ENCODE assay signal across 8 cellular contexts in the genomic region with DNA sequence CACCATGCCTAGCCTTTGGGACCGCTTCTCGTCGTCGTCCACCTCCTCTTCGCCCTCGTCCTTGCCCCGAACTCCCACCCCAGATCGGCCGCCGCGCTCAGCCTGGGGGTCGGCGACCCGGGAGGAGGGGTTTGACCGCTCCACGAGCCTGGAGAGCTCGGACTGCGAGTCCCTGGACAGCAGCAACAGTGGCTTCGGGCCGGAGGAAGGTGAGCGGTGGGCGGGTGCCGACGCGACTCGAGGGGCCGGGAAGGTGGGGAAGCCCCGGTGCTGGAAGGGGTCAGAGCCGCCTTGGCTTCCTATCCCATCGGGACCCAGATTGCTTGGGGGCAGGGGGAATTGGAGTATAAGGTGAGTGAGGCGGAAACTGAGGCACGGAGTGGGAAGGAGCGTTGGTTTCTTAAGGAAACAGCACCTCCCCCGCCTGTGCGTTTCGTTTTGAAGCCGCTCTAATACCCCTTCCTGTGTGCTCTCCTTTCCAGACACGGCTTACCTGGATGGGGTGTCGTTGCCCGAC. TPM values are rescaled to one million over a fixed set of nuclear protein-coding genes. Genes with fewer than 3 reads are reported as not detected.
DNase-seq lines count a peak whose midpoint lies in the region; ATAC-seq and TF ChIP-seq lines count a peak whose summit lies in the region.

No MANE protein-coding gene starts in this region.

- peaks cover 40% of the 10 kb centered on the region for H3K36me3 Mint-ChIP-seq in activated CD4-positive, alpha-beta memory T cell treated with anti-CD3 and anti-CD28 coated beads, Interleukin-2, amount 10 ng/mL, durations not matched to agents 7 days and 5 days (ENCODE audit: low read depth)

- peak overlapping the region; percentile 100 for H3K4me3 Mint-ChIP-seq in activated CD4-positive, alpha-beta memory T cell treated with anti-CD3 and anti-CD28 coated beads, Interleukin-2, amount 10 ng/mL, durations not matched to agents 7 days and 5 days

- peaks cover 57% of the 10 kb centered on the region for H3K4me1 Mint-ChIP-seq in activated CD4-positive, alpha-beta memory T cell treated with anti-CD3 and anti-CD28 coated beads, Interleukin-2, amount 10 ng/mL, durations not matched to agents 7 days and 5 days

- no peaks in the 10 kb centered on the region for H3K9me3 Mint-ChIP-seq in activated CD4-positive, alpha-beta memory T cell treated with anti-CD3 and anti-CD28 coated beads, Interleukin-2, amount 10 ng/mL, durations not matched to agents 7 days and 5 days

- H3K79me2 ChIP-seq in ACC112 (ENCODE audit: control insufficient read depth, insufficient read depth, low read length, unreplicated experiment), result peaks cover 25% of the 10 kb centered on the region

- H3K27ac ChIP-seq in ACC112 (ENCODE audit: low read depth, low read length) (peak overlapping the region; percentile 90), right atrium auricular region (peak overlapping the region; percentile 99)

- peaks cover 22% of the 10 kb centered on the region for H3K4me1 ChIP-seq in ACC112 (ENCODE audit: control insufficient read depth, insufficient read depth, low read length, unreplicated experiment)
- H3K4me1 ChIP-seq in right atrium auricular region, result peaks cover 0 to 42% of the 10 kb centered on the region in 2 donors
- H3K4me1 ChIP-seq in skeletal muscle satellite cell (ENCODE audit: control insufficient read depth, insufficient read depth, low read length), result peaks cover 20% of the 10 kb centered on the region

- H3K9me3 ChIP-seq in right atrium auricular region, result no peaks in the 10 kb centered on the region
- H3K9me3 ChIP-seq in skeletal muscle satellite cell (replicated peaks; ENCODE audit: low read length), result no peaks in the 10 kb centered on the region

- no peak for DNase-seq in activated CD4-positive, alpha-beta memory T cell treated with anti-CD3 and anti-CD28 coated beads, Interleukin-2, amount 10 ng/mL, durations not matched to agents 7 days and 5 days
- DNase-seq in right atrium auricular region (ENCODE audit: low spot score) (no peak), kidney glomerular epithelial cell (lab: John Stamatoyannopoulos, UW) (no peak), DMS53 treated with DMSO at 0.1 percent for 48 hours (lab: John Stamatoyannopoulos, UW; ENCODE audit: unreplicated experiment) (no peak)

- peaks cover 23% of the 10 kb centered on the region for H3K36me3 ChIP-seq in ACC112 (ENCODE audit: insufficient read depth, low read length)
- peaks cover 26% of the 10 kb centered on the region for H3K36me3 ChIP-seq in right atrium auricular region
- peaks cover 23% of the 10 kb centered on the region for H3K36me3 ChIP-seq in skeletal muscle satellite cell (ENCODE audit: insufficient read depth, low read length)

- H3K4me3 ChIP-seq in ACC112 (ENCODE audit: low read depth, low read length) (peak overlapping the region; percentile 92), right atrium auricular region (peak overlapping the region; percentile 89 to 99), skeletal muscle satellite cell (ENCODE audit: low read length) (peak overlapping the region; percentile 83)

- H3K9ac ChIP-seq in skeletal muscle satellite cell (ENCODE audit: low read depth, low read length), result peak overlapping the region; percentile 90

- H2AFZ ChIP-seq in ACC112 (ENCODE audit: low read length, unreplicated experiment), result no peak overlapping the region

- ATAC-seq in GM21737 (IDR thresholded peaks at IDR 0.05; ENCODE audit: unreplicated experiment) (peak; percentile 2), GM21786 (IDR thresholded peaks at IDR 0.05; ENCODE audit: unreplicated experiment) (no peak)

- POLR2A ChIA-PET in activated CD4-positive, alpha-beta memory T cell treated with anti-CD3 and anti-CD28 coated beads, Interleukin-2, amount 10 ng/mL, durations not matched to agents 7 days and 5 days (lab: Charles Lee), result interaction anchor here (0.8 to 7.9 kb wide), 29 partner anchors 8 to 188 kb away, joined by 3 to 225 read pairs (median 7); a partner anchor contains a TSS

- peak overlapping the region; percentile 98 for H3K4me2 ChIP-seq in skeletal muscle satellite cell (ENCODE audit: low read length)

- H3K27me3 ChIP-seq in ACC112 (ENCODE audit: insufficient read depth, low read length), result no peaks in the 10 kb centered on the region
- H3K27me3 ChIP-seq in right atrium auricular region, result no peaks in the 10 kb centered on the region
- H3K27me3 ChIP-seq in skeletal muscle satellite cell (ENCODE audit: control insufficient read depth, insufficient read depth, low read length), result no peaks in the 10 kb centered on the region

- CTCF ChIA-PET in activated CD4-positive, alpha-beta memory T cell treated with anti-CD3 and anti-CD28 coated beads, Interleukin-2, amount 10 ng/mL, durations not matched to agents 7 days and 5 days (lab: Charles Lee), result interaction anchor here (0.7 to 7.6 kb wide), 32 partner anchors 9 to 560 kb away, joined by 3 to 89 read pairs (median 6); no protein-coding TSS in a partner anchor

- no peak for TF ChIP-seq CTCF in right atrium auricular region (IDR thresholded peaks at IDR 0.05)

- no peaks in the 10 kb centered on the region for H3K27me3 Mint-ChIP-seq in activated CD4-positive, alpha-beta memory T cell treated with anti-CD3 and anti-CD28 coated beads, Interleukin-2, amount 10 ng/mL, durations not matched to agents 7 days and 5 days

- H3K27ac Mint-ChIP-seq in activated CD4-positive, alpha-beta memory T cell treated with anti-CD3 and anti-CD28 coated beads, Interleukin-2, amount 10 ng/mL, durations not matched to agents 7 days and 5 days, result peak overlapping the region; percentile 96

RNA-seq across cellular contexts. Expression of a gene that starts 0.5 kb away (rescaled TPM):
- 100 to 1,000 TPM; 475 to 481 TPM for total RNA-seq in activated CD4-positive, alpha-beta memory T cell treated with anti-CD3 and anti-CD28 coated beads, Interleukin-2, amount 10 ng/mL, durations not matched to agents 7 days and 5 days
- 100 to 1,000 TPM; 100 to 136 TPM for total RNA-seq in right atrium auricular region
- 391 and 412 TPM in 2 replicates for total RNA-seq in skeletal muscle satellite cell (2012; rRNA removed)

RNA-seq across cellular contexts. Expression of a gene that starts 58.2 kb away (rescaled TPM):
- total RNA-seq in activated CD4-positive, alpha-beta memory T cell treated with anti-CD3 and anti-CD28 coated beads, Interleukin-2, amount 10 ng/mL, durations not matched to agents 7 days and 5 days, result 10 to 100 TPM; 35.5 to 36.2 TPM
- 10 to 100 TPM; 27.2 to 37.0 TPM for total RNA-seq in right atrium auricular region
- total RNA-seq in skeletal muscle satellite cell (2012; rRNA removed), result 26.9 and 31.7 TPM in 2 replicates

RNA-seq across cellular contexts. Expression of a gene that starts 58.5 kb away (rescaled TPM):
- 100 to 1,000 TPM in 1 of 2 experiments, 10 to 100 TPM in 1; 94.2 to 101 TPM for total RNA-seq in activated CD4-positive, alpha-beta memory T cell treated with anti-CD3 and anti-CD28 coated beads, Interleukin-2, amount 10 ng/mL, durations not matched to agents 7 days and 5 days
- 100 to 1,000 TPM; 139 to 163 TPM for total RNA-seq in right atrium auricular region
- total RNA-seq in skeletal muscle satellite cell (2012; rRNA removed), result 38.3 and 43.0 TPM in 2 replicates
